In genomic region chr6:149089508-149089907, GRCh38 we compare ENCODE assay signal across 17 cellular contexts.
DNase-seq lines count a peak whose midpoint lies in the region; ATAC-seq and TF ChIP-seq lines count a peak whose summit lies in the region.
"Had no signal": no experiment of that assay in that cellular context is flagged by ENCODE, and none has a peak within 500 bp of the region (broad histone marks: within the 10 kb centered on the region; RNA-seq: fewer than 3 reads in every experiment).

No MANE protein-coding gene starts in this region.

- no peak for ATAC-seq in activated CD4-positive, alpha-beta T cell treated with anti-CD3 and anti-CD28 coated beads for 36 hours
- no peak for ATAC-seq in T-helper 17 cell
- ATAC-seq: activated T-helper 17 cell treated with anti-CD3 and anti-CD28 coated beads, Interleukin-2, amount 50 U/mL, for 72 hours had no signal

- no peaks in the 10 kb centered on the region for H3K27me3 ChIP-seq in colonic mucosa
- H3K27me3 ChIP-seq: BLaER1 treated with 17β-estradiol and CSF1 and Interleukin-3, amounts not matched to agents 10 nM and 100 nM; right atrium auricular region had no signal

- TF ChIP-seq CTCF in choroid plexus epithelial cell (conservative IDR thresholded peaks at IDR 0.05; ENCODE audit: low read depth, low read length) (peak; percentile 49), retinal pigment epithelial cell (conservative IDR thresholded peaks at IDR 0.05; ENCODE audit: low read depth, low read length) (peak; percentile 24), colonic mucosa (IDR thresholded peaks at IDR 0.05) (no peak)

- H3K4me1 ChIP-seq in colonic mucosa, result no peaks in the 10 kb centered on the region
- H3K4me1 ChIP-seq: right atrium auricular region had no signal

- H3K9ac ChIP-seq in colonic mucosa (ENCODE audit: low read depth in 2 of 2, low read length in 2 of 2), result no peak overlapping the region
- H3K9ac ChIP-seq: BLaER1 treated with 17β-estradiol and CSF1 and Interleukin-3, amounts not matched to agents 10 nM and 100 nM had no signal

- intact Hi-C loops in activated CD4-positive, alpha-beta T cell treated with anti-CD3 and anti-CD28 coated beads, Interleukin-2, amount 10 ng/mL, durations not matched to agents 24 days and 14 days (cut with micrococcal nuclease), result no loop called here
- intact Hi-C loops in activated CD4-positive, alpha-beta T cell treated with anti-CD3 and anti-CD28 coated beads for 36 hours (cut with DNase I, micrococcal nuclease), result no loop called here
- intact Hi-C loops in colonic mucosa (cut with DNase I), result loop anchor here (10.0 kb wide), 1 partner anchor 235 kb away; no protein-coding TSS in a partner anchor

- POLR2A ChIA-PET in activated CD4-positive, alpha-beta T cell treated with anti-CD3 and anti-CD28 coated beads for 36 hours (lab: Charles Lee), result no interaction called here

- H3K27me3 Mint-ChIP-seq in activated CD4-positive, alpha-beta T cell treated with anti-CD3 and anti-CD28 coated beads, Interleukin-2, amount 10 ng/mL, durations not matched to agents 24 days and 14 days, result no peaks in the 10 kb centered on the region
- H3K27me3 Mint-ChIP-seq in activated CD4-positive, alpha-beta T cell treated with anti-CD3 and anti-CD28 coated beads for 36 hours, result no peaks in the 10 kb centered on the region
- no peaks in the 10 kb centered on the region for H3K27me3 Mint-ChIP-seq in T-helper 17 cell
- H3K27me3 Mint-ChIP-seq: activated T-helper 17 cell treated with anti-CD3 and anti-CD28 coated beads, Interleukin-2, amount 50 U/mL, for 72 hours had no signal

- H3K4me3 ChIP-seq in choroid plexus epithelial cell (ENCODE audit: low read depth, low read length), result no peak overlapping the region
- no peak overlapping the region for H3K4me3 ChIP-seq in retinal pigment epithelial cell (ENCODE audit: low read length)
- H3K4me3 ChIP-seq in colonic mucosa, result no peak overlapping the region
- H3K4me3 ChIP-seq: BLaER1 treated with 17β-estradiol and CSF1 and Interleukin-3, amounts not matched to agents 10 nM and 100 nM; right atrium auricular region had no signal

- H3K9me3 ChIP-seq in T-helper 17 cell (ENCODE audit: control insufficient read depth, low read length, poor library complexity, severe bottlenecking) (no peaks in the 10 kb centered on the region), colonic mucosa (no peaks in the 10 kb centered on the region)
- H3K9me3 ChIP-seq: BLaER1 treated with 17β-estradiol and CSF1 and Interleukin-3, amounts not matched to agents 10 nM and 100 nM; right atrium auricular region had no signal

- no peak overlapping the region for H3K4me3 Mint-ChIP-seq in activated CD4-positive, alpha-beta T cell treated with anti-CD3 and anti-CD28 coated beads, Interleukin-2, amount 10 ng/mL, durations not matched to agents 24 days and 14 days
- H3K4me3 Mint-ChIP-seq in activated CD4-positive, alpha-beta T cell treated with anti-CD3 and anti-CD28 coated beads for 36 hours, result no peak overlapping the region
- no peak overlapping the region for H3K4me3 Mint-ChIP-seq in T-helper 17 cell
- H3K4me3 Mint-ChIP-seq: activated T-helper 17 cell treated with anti-CD3 and anti-CD28 coated beads, Interleukin-2, amount 50 U/mL, for 72 hours; dendritic cell treated with granulocyte-macrophage colony-stimulating factor and Interleukin-4, amounts not matched to agents 40 ng/mL and 50 ng/mL, for 4 days had no signal

- no peaks in the 10 kb centered on the region for H3K36me3 ChIP-seq in colonic mucosa
- H3K36me3 ChIP-seq: BLaER1 treated with 17β-estradiol and CSF1 and Interleukin-3, amounts not matched to agents 10 nM and 100 nM; right atrium auricular region had no signal

- H3K27ac ChIP-seq in colonic mucosa, result no peak overlapping the region
- H3K27ac ChIP-seq: BLaER1 treated with 17β-estradiol and CSF1 and Interleukin-3, amounts not matched to agents 10 nM and 100 nM; right atrium auricular region had no signal

- no peaks in the 10 kb centered on the region for H3K9me3 Mint-ChIP-seq in activated CD4-positive, alpha-beta T cell treated with anti-CD3 and anti-CD28 coated beads, Interleukin-2, amount 10 ng/mL, durations not matched to agents 24 days and 14 days
- H3K9me3 Mint-ChIP-seq in activated CD4-positive, alpha-beta T cell treated with anti-CD3 and anti-CD28 coated beads for 36 hours (ENCODE audit: low read depth), result no peaks in the 10 kb centered on the region
- H3K9me3 Mint-ChIP-seq: activated T-helper 17 cell treated with anti-CD3 and anti-CD28 coated beads, Interleukin-2, amount 50 U/mL, for 72 hours; dendritic cell treated with granulocyte-macrophage colony-stimulating factor and Interleukin-4, amounts not matched to agents 40 ng/mL and 50 ng/mL, for 4 days had no signal

- CTCF ChIA-PET in activated CD4-positive, alpha-beta T cell treated with anti-CD3 and anti-CD28 coated beads for 36 hours (lab: Charles Lee), result interaction anchor here (0.5 to 1.7 kb wide), 4 partner anchors 9 to 343 kb away, joined by 3 to 9 read pairs (median 5); no protein-coding TSS in a partner anchor

- peaks cover 10% of the 10 kb centered on the region for H3K36me3 Mint-ChIP-seq in activated CD4-positive, alpha-beta T cell treated with anti-CD3 and anti-CD28 coated beads, Interleukin-2, amount 10 ng/mL, durations not matched to agents 24 days and 14 days (ENCODE audit: low read depth)
- H3K36me3 Mint-ChIP-seq in activated CD4-positive, alpha-beta T cell treated with anti-CD3 and anti-CD28 coated beads for 36 hours (ENCODE audit: low read depth), result no peaks in the 10 kb centered on the region
- H3K36me3 Mint-ChIP-seq in T-helper 17 cell (ENCODE audit: low read depth), result peaks cover 2% of the 10 kb centered on the region

- H3K27ac Mint-ChIP-seq in activated CD4-positive, alpha-beta T cell treated with anti-CD3 and anti-CD28 coated beads, Interleukin-2, amount 10 ng/mL, durations not matched to agents 24 days and 14 days, result peak overlapping the region; percentile 35
- H3K27ac Mint-ChIP-seq in activated CD4-positive, alpha-beta T cell treated with anti-CD3 and anti-CD28 coated beads for 36 hours, result no peak overlapping the region
- H3K27ac Mint-ChIP-seq in T-helper 17 cell, result peak overlapping the region; percentile 94
- H3K27ac Mint-ChIP-seq: dendritic cell treated with granulocyte-macrophage colony-stimulating factor and Interleukin-4, amounts not matched to agents 40 ng/mL and 50 ng/mL, for 4 days had no signal

- peak; percentile 57 for DNase-seq in activated CD4-positive, alpha-beta T cell treated with anti-CD3 and anti-CD28 coated beads, Interleukin-2, amount 10 ng/mL, durations not matched to agents 24 days and 14 days
- DNase-seq in activated CD4-positive, alpha-beta T cell treated with anti-CD3 and anti-CD28 coated beads for 36 hours, result no peak
- DNase-seq in T-helper 17 cell (no peak), choroid plexus epithelial cell (ENCODE audit: low read depth) (peak; percentile 37), retinal pigment epithelial cell (ENCODE audit: low read depth) (no peak), colonic mucosa (no peak), NCI-H1417 treated with DMSO at 0.1 percent for 48 hours (lab: John Stamatoyannopoulos, UW) (no peak), hippocampal formation (lab: John Stamatoyannopoulos, UW) (no peak)
- DNase-seq: activated CD4-positive, alpha-beta T cell treated with anti-CD3 and anti-CD28 coated beads for 1 hour; head of caudate nucleus; NCI-H2171 treated with DMSO at 0.1 percent for 48 hours; NCI-H526 treated with DMSO at 0.1 percent for 48 hours; SHP77 had no signal

- H3K4me1 Mint-ChIP-seq in activated CD4-positive, alpha-beta T cell treated with anti-CD3 and anti-CD28 coated beads, Interleukin-2, amount 10 ng/mL, durations not matched to agents 24 days and 14 days, result peaks cover 71% of the 10 kb centered on the region
- H3K4me1 Mint-ChIP-seq in activated CD4-positive, alpha-beta T cell treated with anti-CD3 and anti-CD28 coated beads for 36 hours, result peaks cover 29% of the 10 kb centered on the region
- peaks cover 43% of the 10 kb centered on the region for H3K4me1 Mint-ChIP-seq in T-helper 17 cell

Comparison
In these comparisons a context has a peak if more than half of its experiments do, and no peak if none do; other contexts are left out.
1. DNase-seq: peak in activated CD4-positive, alpha-beta T cell treated with anti-CD3 and anti-CD28 coated beads, Interleukin-2, amount 10 ng/mL, durations not matched to agents 24 days and 14 days (single experiment) and choroid plexus epithelial cell (single experiment); none in activated CD4-positive, alpha-beta T cell treated with anti-CD3 and anti-CD28 coated beads for 36 hours (single experiment), T-helper 17 cell (0 of 3), retinal pigment epithelial cell (single experiment), colonic mucosa (single experiment), NCI-H1417 treated with DMSO at 0.1 percent for 48 hours (single experiment) and hippocampal formation (0 of 2).